Comparison of ENCODE assay signal across 28 cellular contexts in the genomic region with DNA sequence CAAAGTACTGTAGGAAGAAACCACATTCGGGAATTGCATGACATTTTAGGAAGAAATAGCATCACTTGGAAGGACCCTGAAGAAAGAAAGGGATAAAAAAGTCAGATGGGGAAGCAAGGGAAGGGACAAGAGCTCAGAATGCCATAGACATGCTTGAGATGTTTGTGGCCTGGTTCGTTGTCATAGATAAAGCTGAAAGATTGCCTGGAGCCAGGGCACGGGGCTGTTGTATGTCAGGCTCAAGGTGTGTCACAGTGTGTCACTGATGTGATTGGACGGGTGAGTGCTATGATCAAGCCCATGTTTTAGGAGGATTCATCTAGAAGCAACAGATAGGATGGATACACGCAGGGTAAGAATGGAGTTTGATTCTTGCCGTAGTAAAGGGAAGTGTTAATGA.
"Had no signal": no experiment of that assay in that cellular context is flagged by ENCODE, and none has a peak within 500 bp of the region (broad histone marks: within the 10 kb centered on the region; RNA-seq: fewer than 3 reads in every experiment).

No MANE protein-coding gene starts in this region.

- H3K9me3 Mint-ChIP-seq: activated CD4-positive, alpha-beta memory T cell treated with anti-CD3 and anti-CD28 coated beads, Interleukin-2, amount 10 ng/mL, durations not matched to agents 7 days and 5 days; activated naive CD4-positive, alpha-beta T cell treated with anti-CD3 and anti-CD28 coated beads, Interleukin-2, amount 10 ng/mL, durations not matched to agents 7 days and 5 days; activated naive CD8-positive, alpha-beta T cell treated with anti-CD3 and anti-CD28 coated beads for 36 hours; activated T-cell treated with anti-CD3 and anti-CD28 coated beads, Interleukin-2, amount 50 U/mL, for 72 hours; activated T-helper 2 cell treated with anti-CD3 and anti-CD28 coated beads, Interferon-gamma antibody, Interleukin-2, Interleukin-4, amounts not matched to agents 10 μg/mL and 5 μg/mL and 100 μg/mL, durations not matched to agents 14 hours and 24 hours and 36 hours had no signal

- H3K4me3 Mint-ChIP-seq: activated CD4-positive, alpha-beta memory T cell treated with anti-CD3 and anti-CD28 coated beads, Interleukin-2, amount 10 ng/mL, durations not matched to agents 7 days and 5 days; activated CD4-positive, alpha-beta T cell treated with anti-CD3 and anti-CD28 coated beads for 36 hours; activated naive CD4-positive, alpha-beta T cell treated with anti-CD3 and anti-CD28 coated beads, Interleukin-2, amount 10 ng/mL, durations not matched to agents 7 days and 5 days; activated naive CD8-positive, alpha-beta T cell treated with anti-CD3 and anti-CD28 coated beads for 36 hours; activated T-cell treated with anti-CD3 and anti-CD28 coated beads, Interleukin-2, amount 50 U/mL, for 72 hours had no signal

- H3K4me3 ChIP-seq: SK-N-MC had no signal

- ATAC-seq: activated CD4-positive, alpha-beta T cell treated with anti-CD3 and anti-CD28 coated beads for 36 hours; activated T-cell treated with anti-CD3 and anti-CD28 coated beads, Interleukin-2, amount 50 U/mL, for 72 hours; Panc1; Right ventricle myocardium inferior had no signal

- DNase-seq: activated CD4-positive, alpha-beta memory T cell treated with anti-CD3 and anti-CD28 coated beads, Interleukin-2, amount 10 ng/mL, durations not matched to agents 7 days and 5 days; activated CD4-positive, alpha-beta T cell treated with anti-CD3 and anti-CD28 coated beads for 36 hours; activated CD4-positive, alpha-beta T cell treated with anti-CD3 and anti-CD28 coated beads, Interleukin-2, amount 50 U/mL, for 1 hour; activated CD4-positive, CD25-positive, alpha-beta regulatory T cell; activated gamma-delta T cell treated with Interleukin-2 at 50 U/mL for 16 hours; activated naive CD4-positive, alpha-beta T cell treated with anti-CD3 and anti-CD28 coated beads, Interleukin-2, amount 10 ng/mL, durations not matched to agents 7 days and 5 days; activated naive CD8-positive, alpha-beta T cell treated with anti-CD3 and anti-CD28 coated beads for 36 hours; activated T-cell treated with anti-CD3 and anti-CD28 coated beads for 4 hours; activated T-cell treated with anti-CD3 and anti-CD28 coated beads, Interleukin-2, amount 50 U/mL, for 72 hours; cerebellar nuclear complex; Karpas-422; NCI-H1092; NCI-H1417; NCI-H1694; NCI-H2029; NCI-H2107; NCI-H345; NCI-H510A; NCI-H69; NK-92 treated with Interleukin-12 subunit alpha and Interleukin-12 subunit beta, amount 100 ng/mL, for 24 hours; OCI-M1; RPMI8226; T-helper 1 cell had no signal

- H3K27ac ChIP-seq: SK-N-MC, VCaP had no signal

- H3K27me3 Mint-ChIP-seq: activated CD4-positive, alpha-beta T cell treated with anti-CD3 and anti-CD28 coated beads for 36 hours; activated naive CD4-positive, alpha-beta T cell treated with anti-CD3 and anti-CD28 coated beads, Interleukin-2, amount 10 ng/mL, durations not matched to agents 7 days and 5 days; activated naive CD8-positive, alpha-beta T cell treated with anti-CD3 and anti-CD28 coated beads for 36 hours had no signal

- H3K36me3 Mint-ChIP-seq: activated naive CD4-positive, alpha-beta T cell treated with anti-CD3 and anti-CD28 coated beads, Interleukin-2, amount 10 ng/mL, durations not matched to agents 7 days and 5 days; activated naive CD8-positive, alpha-beta T cell treated with anti-CD3 and anti-CD28 coated beads for 36 hours had no signal

- H3K4me1 Mint-ChIP-seq: activated CD4-positive, alpha-beta memory T cell treated with anti-CD3 and anti-CD28 coated beads, Interleukin-2, amount 10 ng/mL, durations not matched to agents 7 days and 5 days; activated CD4-positive, alpha-beta T cell treated with anti-CD3 and anti-CD28 coated beads for 36 hours; activated naive CD4-positive, alpha-beta T cell treated with anti-CD3 and anti-CD28 coated beads, Interleukin-2, amount 10 ng/mL, durations not matched to agents 7 days and 5 days; activated naive CD8-positive, alpha-beta T cell treated with anti-CD3 and anti-CD28 coated beads for 36 hours had no signal

- H3K27ac Mint-ChIP-seq: activated CD4-positive, alpha-beta memory T cell treated with anti-CD3 and anti-CD28 coated beads, Interleukin-2, amount 10 ng/mL, durations not matched to agents 7 days and 5 days; activated CD4-positive, alpha-beta T cell treated with anti-CD3 and anti-CD28 coated beads for 36 hours; activated naive CD4-positive, alpha-beta T cell treated with anti-CD3 and anti-CD28 coated beads, Interleukin-2, amount 10 ng/mL, durations not matched to agents 7 days and 5 days; activated naive CD8-positive, alpha-beta T cell treated with anti-CD3 and anti-CD28 coated beads for 36 hours; activated T-cell treated with anti-CD3 and anti-CD28 coated beads, Interleukin-2, amount 50 U/mL, for 72 hours; activated T-helper 2 cell treated with anti-CD3 and anti-CD28 coated beads, Interferon-gamma antibody, Interleukin-2, Interleukin-4, amounts not matched to agents 10 μg/mL and 5 μg/mL and 100 μg/mL, durations not matched to agents 14 hours and 24 hours and 36 hours had no signal
